ENCODE assay signal across 14 cellular contexts in genomic region chr16:57756424-57757325, GRCh38. TPM values are rescaled to one million over a fixed set of nuclear protein-coding genes. Genes with fewer than 3 reads are reported as not detected.
DNase-seq lines count a peak whose midpoint lies in the region; ATAC-seq and TF ChIP-seq lines count a peak whose summit lies in the region.
"Had no signal": no experiment of that assay in that cellular context is flagged by ENCODE, and none has a peak within 500 bp of the region (broad histone marks: within the 10 kb centered on the region; RNA-seq: fewer than 3 reads in every experiment).

No MANE protein-coding gene starts in this region.

- H3K4me3 ChIP-seq in right cardiac atrium (ENCODE audit: low read length): no peak overlapping the region
- no peak overlapping the region for H3K4me3 ChIP-seq in right atrium auricular region
- no peak overlapping the region for H3K4me3 ChIP-seq in mammary epithelial cell (replicated peaks in 1 of 3; ENCODE audit: insufficient read depth in 1 of 3, low read depth in 2 of 3, low read length in 3 of 3)
- H3K4me3 ChIP-seq: cardiac muscle cell, thoracic aorta had no signal

- H3K4me2 ChIP-seq in mammary epithelial cell (ENCODE audit: insufficient read depth, low read depth, low read length): no peak overlapping the region

- dilution Hi-C loops in mammary epithelial cell (cut with HindIII; ENCODE audit: low sequenced_read_pairs): loop anchor here (5.0 kb wide), 2 partner anchors 41 to 69 kb away; no protein-coding TSS in a partner anchor

- no peak overlapping the region for H2AFZ ChIP-seq in mammary epithelial cell (ENCODE audit: low read depth, low read length)

- H3K36me3 ChIP-seq in right atrium auricular region (peaks cover 38% of the 10 kb centered on the region), mammary epithelial cell (ENCODE audit: insufficient read depth, low read length) (no peaks in the 10 kb centered on the region)

- in situ Hi-C loops in mammary epithelial cell (cut with MboI; ENCODE audit: low sequenced_read_pairs in 2 of 2): loop anchor here in 1 of 2 donors (10.0 kb wide), 2 partner anchors 108 to 248 kb away; partner anchors contain the start of genes USB1 and ZNF319

- no peaks in the 10 kb centered on the region for H3K9me3 Mint-ChIP-seq in central memory CD8-positive, alpha-beta T cell
- H3K9me3 Mint-ChIP-seq in activated CD8-positive, alpha-beta T cell treated with anti-CD3 and anti-CD28 coated beads, Interleukin-2, amount 10 ng/mL, durations not matched to agents 7 days and 5 days (ENCODE audit: insufficient read depth): no peaks in the 10 kb centered on the region
- H3K9me3 Mint-ChIP-seq: activated CD4-positive, alpha-beta memory T cell treated with anti-CD3 and anti-CD28 coated beads, Interleukin-2, amount 10 ng/mL, durations not matched to agents 7 days and 5 days; natural killer cell had no signal

- H3K36me3 Mint-ChIP-seq in central memory CD8-positive, alpha-beta T cell (ENCODE audit: insufficient read depth): no peaks in the 10 kb centered on the region
- H3K36me3 Mint-ChIP-seq in activated CD8-positive, alpha-beta T cell treated with anti-CD3 and anti-CD28 coated beads, Interleukin-2, amount 10 ng/mL, durations not matched to agents 7 days and 5 days (ENCODE audit: low read depth): peaks cover 3% of the 10 kb centered on the region
- H3K36me3 Mint-ChIP-seq: natural killer cell had no signal

- ATAC-seq in right cardiac atrium (peak in 1 of 2 donors; percentile 1), HG02938 (IDR thresholded peaks at IDR 0.05; ENCODE audit: unreplicated experiment) (peak; percentile 6), HG02623 (IDR thresholded peaks at IDR 0.05; ENCODE audit: unreplicated experiment) (no peak)
- no peak for ATAC-seq in central memory CD8-positive, alpha-beta T cell (replicated peaks; ENCODE audit: extremely low read depth, poor library complexity, severe bottlenecking)
- no peak for ATAC-seq in activated CD8-positive, alpha-beta T cell treated with anti-CD3 and anti-CD28 coated beads, Interleukin-2, amount 10 ng/mL, durations not matched to agents 7 days and 5 days

- WGBS in right cardiac atrium: 86% methylated on average over 15 of the region's 15 CpGs
- WGBS in mammary epithelial cell (ENCODE audit: low coverage, missing lambda C conversion rate): 76% methylated on average over 15 of the region's 15 CpGs

- H4K20me1 ChIP-seq in mammary epithelial cell (ENCODE audit: insufficient read depth, low read length): no peaks in the 10 kb centered on the region

- H3K27me3 ChIP-seq in right cardiac atrium (ENCODE audit: control insufficient read depth, insufficient read depth) (no peaks in the 10 kb centered on the region), right atrium auricular region (no peaks in the 10 kb centered on the region), mammary epithelial cell (ENCODE audit: insufficient read depth, low read length) (no peaks in the 10 kb centered on the region)
- H3K27me3 ChIP-seq: cardiac muscle cell had no signal

- POLR2A ChIA-PET in activated CD8-positive, alpha-beta T cell treated with anti-CD3 and anti-CD28 coated beads, Interleukin-2, amount 10 ng/mL, durations not matched to agents 7 days and 5 days (lab: Charles Lee): interaction anchor here (1.1 kb wide), 1 partner anchor 180 kb away, joined by 3 read pairs; no protein-coding TSS in a partner anchor

- CTCF ChIA-PET in mammary epithelial cell (lab: Charles Lee; ENCODE audit: low non-redundant PET): interaction anchor here (0.8 kb wide), 1 partner anchor 107 kb away, joined by 3 read pairs; no protein-coding TSS in a partner anchor
- CTCF ChIA-PET in activated CD8-positive, alpha-beta T cell treated with anti-CD3 and anti-CD28 coated beads, Interleukin-2, amount 10 ng/mL, durations not matched to agents 7 days and 5 days (lab: Charles Lee): interaction anchor here (0.6 to 3.4 kb wide), 16 partner anchors 11 to 248 kb away, joined by 3 to 21 read pairs (median 3); partner anchors contain the start of gene KATNB1

- no peaks in the 10 kb centered on the region for H3K79me2 ChIP-seq in mammary epithelial cell (ENCODE audit: insufficient read depth, low read length)

- H3K27ac Mint-ChIP-seq in central memory CD8-positive, alpha-beta T cell (ENCODE audit: low read depth): peak overlapping the region; percentile 25
- no peak overlapping the region for H3K27ac Mint-ChIP-seq in activated CD8-positive, alpha-beta T cell treated with anti-CD3 and anti-CD28 coated beads, Interleukin-2, amount 10 ng/mL, durations not matched to agents 7 days and 5 days
- H3K27ac Mint-ChIP-seq: activated CD4-positive, alpha-beta memory T cell treated with anti-CD3 and anti-CD28 coated beads, Interleukin-2, amount 10 ng/mL, durations not matched to agents 7 days and 5 days; progenitor cell of endocrine pancreas had no signal

- BruUV-seq in mammary epithelial cell (replicated peaks; lab: Mats Ljungman, UMichigan): no TSS peak

- DNase-seq in right cardiac atrium: peak; percentile 19 to 58 (median 57)
- DNase-seq in right atrium auricular region (ENCODE audit: low spot score): no peak
- DNase-seq in central memory CD8-positive, alpha-beta T cell (ENCODE audit: low spot score in 2 of 2): no peak
- no peak for DNase-seq in mammary epithelial cell
- no peak for DNase-seq in activated CD8-positive, alpha-beta T cell treated with anti-CD3 and anti-CD28 coated beads, Interleukin-2, amount 10 ng/mL, durations not matched to agents 7 days and 5 days
- DNase-seq in NAMALWA (ENCODE audit: low spot score): no peak

- TF ChIP-seq CTCF in right atrium auricular region (IDR thresholded peaks at IDR 0.05) (no peak), mammary epithelial cell (conservative IDR thresholded peaks at IDR 0.05 in 1 of 2, IDR thresholded peaks at IDR 0.05 in 1 of 2; ENCODE audit: extremely low read depth in 1 of 2, insufficient read depth in 1 of 2, low read depth in 1 of 2, low read length in 2 of 2) (no peak)

- H3K4me3 Mint-ChIP-seq in central memory CD8-positive, alpha-beta T cell: no peak overlapping the region
- no peak overlapping the region for H3K4me3 Mint-ChIP-seq in activated CD8-positive, alpha-beta T cell treated with anti-CD3 and anti-CD28 coated beads, Interleukin-2, amount 10 ng/mL, durations not matched to agents 7 days and 5 days
- H3K4me3 Mint-ChIP-seq: activated CD4-positive, alpha-beta memory T cell treated with anti-CD3 and anti-CD28 coated beads, Interleukin-2, amount 10 ng/mL, durations not matched to agents 7 days and 5 days; natural killer cell had no signal

- H3K9ac ChIP-seq in mammary epithelial cell (ENCODE audit: insufficient read depth, low read length): no peak overlapping the region

- no peaks in the 10 kb centered on the region for H3K9me3 ChIP-seq in right cardiac atrium (ENCODE audit: control insufficient read depth, low read length)
- H3K9me3 ChIP-seq in right atrium auricular region: no peaks in the 10 kb centered on the region
- no peaks in the 10 kb centered on the region for H3K9me3 ChIP-seq in mammary epithelial cell (replicated peaks; ENCODE audit: insufficient read depth, low read length)
- H3K9me3 ChIP-seq: thoracic aorta had no signal

- intact Hi-C loops in right cardiac atrium (cut with DNase I) (loop anchor here in 3 of 4 donors (2.0 to 10.0 kb wide), 4 partner anchors 102 to 248 kb away; partner anchors contain the start of genes USB1 (in 1 of the 3) and ZNF319 (in 1 of the 3)), mammary epithelial cell (cut with micrococcal nuclease) (loop anchor here (1.0 to 2.0 kb wide), 6 partner anchors 39 to 244 kb away; partner anchors contain the start of gene ZNF319)

- H3K27ac ChIP-seq in right cardiac atrium (ENCODE audit: low read length) (no peak overlapping the region), right atrium auricular region (no peak overlapping the region), mammary epithelial cell (ENCODE audit: insufficient read depth, low read depth, low read length) (no peak overlapping the region)
- H3K27ac ChIP-seq: cardiac muscle cell, thoracic aorta, VCaP had no signal

- no peaks in the 10 kb centered on the region for H3K27me3 Mint-ChIP-seq in central memory CD8-positive, alpha-beta T cell
- no peaks in the 10 kb centered on the region for H3K27me3 Mint-ChIP-seq in activated CD8-positive, alpha-beta T cell treated with anti-CD3 and anti-CD28 coated beads, Interleukin-2, amount 10 ng/mL, durations not matched to agents 7 days and 5 days (ENCODE audit: low read depth)
- H3K27me3 Mint-ChIP-seq: activated CD4-positive, alpha-beta memory T cell treated with anti-CD3 and anti-CD28 coated beads, Interleukin-2, amount 10 ng/mL, durations not matched to agents 7 days and 5 days; progenitor cell of endocrine pancreas had no signal

- no peaks in the 10 kb centered on the region for H3K4me1 ChIP-seq in right cardiac atrium (ENCODE audit: control insufficient read depth, insufficient read depth, low read length)
- peaks cover 0 to 17% of the 10 kb centered on the region in 2 donors for H3K4me1 ChIP-seq in right atrium auricular region
- H3K4me1 ChIP-seq in mammary epithelial cell (ENCODE audit: insufficient read depth, low read length): peaks cover 10% of the 10 kb centered on the region

- H3K4me1 Mint-ChIP-seq in central memory CD8-positive, alpha-beta T cell: no peaks in the 10 kb centered on the region
- peaks cover 2% of the 10 kb centered on the region for H3K4me1 Mint-ChIP-seq in activated CD8-positive, alpha-beta T cell treated with anti-CD3 and anti-CD28 coated beads, Interleukin-2, amount 10 ng/mL, durations not matched to agents 7 days and 5 days (ENCODE audit: low read depth)
- H3K4me1 Mint-ChIP-seq: activated CD4-positive, alpha-beta memory T cell treated with anti-CD3 and anti-CD28 coated beads, Interleukin-2, amount 10 ng/mL, durations not matched to agents 7 days and 5 days had no signal

RNA-seq across cellular contexts. Expression of gene KATNB1, which starts 21.1 kb away (rescaled TPM):
- total RNA-seq in right cardiac atrium: 10 to 100 TPM in 3 of 4 donors, 1 to 10 TPM in 1; 8.4 to 16.3 (median 12.3) TPM
- polyA plus RNA-seq in right cardiac atrium: 10.2 TPM
- total RNA-seq in right atrium auricular region: 10 to 100 TPM; 11.7 TPM
- 10 to 100 TPM; 20.4 to 24.0 TPM for total RNA-seq in mammary epithelial cell
- 25.6 TPM for polyA plus RNA-seq in mammary epithelial cell
- 48.0 TPM for polyA minus RNA-seq in mammary epithelial cell
- total RNA-seq in activated CD8-positive, alpha-beta T cell treated with anti-CD3 and anti-CD28 coated beads, Interleukin-2, amount 10 ng/mL, durations not matched to agents 7 days and 5 days: 10 to 100 TPM; 36.3 to 36.7 TPM

RNA-seq across cellular contexts. Expression of gene KIFC3, which starts 45.6 kb away (rescaled TPM):
- 10 to 100 TPM; 45.8 to 67.5 (median 50.0) TPM for total RNA-seq in right cardiac atrium
- polyA plus RNA-seq in right cardiac atrium: 39.9 TPM
- 10 to 100 TPM; 40.6 to 59.5 TPM for total RNA-seq in right atrium auricular region
- total RNA-seq in mammary epithelial cell: 10 to 100 TPM; 35.8 to 59.8 TPM
- 21.9 TPM for polyA plus RNA-seq in mammary epithelial cell
- polyA minus RNA-seq in mammary epithelial cell: 9.4 TPM
- total RNA-seq in activated CD8-positive, alpha-beta T cell treated with anti-CD3 and anti-CD28 coated beads, Interleukin-2, amount 10 ng/mL, durations not matched to agents 7 days and 5 days: under 1 TPM in 1 of 2 experiments, not detected in 1; 0.53 TPM
- total RNA-seq: activated CD4-positive, alpha-beta memory T cell treated with anti-CD3 and anti-CD28 coated beads, Interleukin-2, amount 10 ng/mL, durations not matched to agents 7 days and 5 days had no signal

Comparison
In these comparisons a context has a peak if more than half of its experiments do, and no peak if none do; other contexts are left out.
1. DNase-seq: peak in right cardiac atrium (3 of 3); none in right atrium auricular region (single experiment), central memory CD8-positive, alpha-beta T cell (0 of 2), mammary epithelial cell (single experiment), activated CD8-positive, alpha-beta T cell treated with anti-CD3 and anti-CD28 coated beads, Interleukin-2, amount 10 ng/mL, durations not matched to agents 7 days and 5 days (single experiment) and NAMALWA (single experiment).
2. RNA of gene KIFC3, which starts 45.6 kb away (total RNA-seq): 35.8 to 59.8 TPM in mammary epithelial cell, 40.6 to 59.5 TPM in right atrium auricular region and 45.8 to 67.5 TPM in right cardiac atrium; 0.53 TPM in activated CD8-positive, alpha-beta T cell treated with anti-CD3 and anti-CD28 coated beads, Interleukin-2, amount 10 ng/mL, durations not matched to agents 7 days and 5 days; every median in the first group is over 10 times any median in the second.